ENCODE assay signal across 8 cellular contexts in genomic region chr17:38676706-38677504, GRCh38. TPM values are rescaled to one million over a fixed set of nuclear protein-coding genes. Genes with fewer than 3 reads are reported as not detected.
DNase-seq lines count a peak whose midpoint lies in the region; ATAC-seq, FAIRE-seq and TF ChIP-seq lines count a peak whose summit lies in the region.

No MANE protein-coding gene starts in this region.

- H3K36me3 Mint-ChIP-seq in activated naive CD8-positive, alpha-beta T cell treated with anti-CD3 and anti-CD28 coated beads, Interleukin-2, amount 10 ng/mL, durations not matched to agents 7 days and 5 days = no peaks in the 10 kb centered on the region
- H3K36me3 Mint-ChIP-seq in progenitor cell of endocrine pancreas (ENCODE audit: insufficient read depth) = no peaks in the 10 kb centered on the region

- WGBS in upper lobe of left lung, 2 donors = 12 to 15% methylated on average over 8 to 9 of the region's 9 CpGs

- no peak for TF ChIP-seq POLR2A in upper lobe of left lung (IDR thresholded peaks at IDR 0.05)

- H3K4me3 ChIP-seq in upper lobe of left lung = no peak overlapping the region

- no peaks in the 10 kb centered on the region for H3K36me3 ChIP-seq in upper lobe of left lung

- TF ChIP-seq CTCF in progenitor cell of endocrine pancreas (IDR thresholded peaks at IDR 0.05; ENCODE audit: unreplicated experiment) (peak; percentile 85), upper lobe of left lung (IDR thresholded peaks at IDR 0.05) (peak; percentile 96 to 98 (median 97))

- peak overlapping the region in 1 of 4 donors; percentile 55 for H3K27ac ChIP-seq in upper lobe of left lung

- peaks cover 8% of the 10 kb centered on the region for H3K27me3 Mint-ChIP-seq in activated naive CD8-positive, alpha-beta T cell treated with anti-CD3 and anti-CD28 coated beads, Interleukin-2, amount 10 ng/mL, durations not matched to agents 7 days and 5 days
- H3K27me3 Mint-ChIP-seq in progenitor cell of endocrine pancreas = peaks cover 29% of the 10 kb centered on the region

- H3K27me3 ChIP-seq in upper lobe of left lung = peaks cover 4 to 31% (median 19%) of the 10 kb centered on the region in 4 donors

- TF ChIP-seq EP300 in upper lobe of left lung (IDR thresholded peaks at IDR 0.05) = peak in 1 of 4 donors; percentile 55

- peak; percentile 38 for ATAC-seq in activated naive CD8-positive, alpha-beta T cell treated with anti-CD3 and anti-CD28 coated beads, Interleukin-2, amount 10 ng/mL, durations not matched to agents 7 days and 5 days (ENCODE audit: low read depth)
- ATAC-seq in Right ventricle myocardium superior (ENCODE audit: poor library complexity) (peak; percentile 81), upper lobe of left lung (ENCODE audit: low FRiP score in 2 of 2) (peak; percentile 85 to 92)

- H3K9me3 ChIP-seq in upper lobe of left lung = no peaks in the 10 kb centered on the region

- peak overlapping the region; percentile 58 for H3K27ac Mint-ChIP-seq in activated naive CD8-positive, alpha-beta T cell treated with anti-CD3 and anti-CD28 coated beads, Interleukin-2, amount 10 ng/mL, durations not matched to agents 7 days and 5 days
- H3K27ac Mint-ChIP-seq in progenitor cell of endocrine pancreas = peak overlapping the region; percentile 15

- intact Hi-C loops in Right ventricle myocardium superior (cut with DNase I) = loop anchor here (2.0 kb wide), 1 partner anchor 60 kb away; no protein-coding TSS in a partner anchor

- no peak overlapping the region for H3K4me3 Mint-ChIP-seq in activated naive CD8-positive, alpha-beta T cell treated with anti-CD3 and anti-CD28 coated beads, Interleukin-2, amount 10 ng/mL, durations not matched to agents 7 days and 5 days
- no peak overlapping the region for H3K4me3 Mint-ChIP-seq in progenitor cell of endocrine pancreas (ENCODE audit: low read depth)

- H3K9me3 Mint-ChIP-seq in activated naive CD8-positive, alpha-beta T cell treated with anti-CD3 and anti-CD28 coated beads, Interleukin-2, amount 10 ng/mL, durations not matched to agents 7 days and 5 days = no peaks in the 10 kb centered on the region
- no peaks in the 10 kb centered on the region for H3K9me3 Mint-ChIP-seq in progenitor cell of endocrine pancreas (ENCODE audit: low read depth)

- POLR2A ChIA-PET in activated naive CD8-positive, alpha-beta T cell treated with anti-CD3 and anti-CD28 coated beads, Interleukin-2, amount 10 ng/mL, durations not matched to agents 7 days and 5 days (lab: Charles Lee) = interaction anchor here (1.1 to 4.8 kb wide), 7 partner anchors 25 to 59 kb away, joined by 3 to 44 read pairs (median 12); partner anchors contain the start of genes CISD3 and MLLT6

- peaks cover 28 to 41% (median 32%) of the 10 kb centered on the region in 4 donors for H3K4me1 ChIP-seq in upper lobe of left lung

- FAIRE-seq in GM18507 (lab: Jason Lieb, UNC) = no peak

- DNase-seq in A172 (ENCODE audit: low spot score) = peak; percentile 88
- peak; percentile 73 for DNase-seq in GM18507 (ENCODE audit: extremely low spot score, insufficient read length, low read depth)
- DNase-seq in NCI-H1417 treated with DMSO at 0.1 percent for 48 hours (lab: John Stamatoyannopoulos, UW) = peak; percentile 33
- peak; percentile 59 to 83 for DNase-seq in SW 1271 (lab: John Stamatoyannopoulos, UW)
- DNase-seq in activated naive CD8-positive, alpha-beta T cell treated with anti-CD3 and anti-CD28 coated beads, Interleukin-2, amount 10 ng/mL, durations not matched to agents 7 days and 5 days = peak; percentile 84
- DNase-seq in Right ventricle myocardium superior = peak; percentile 90
- DNase-seq in progenitor cell of endocrine pancreas (ENCODE audit: low spot score, unreplicated experiment) = peak; percentile 66
- DNase-seq in upper lobe of left lung = peak in 1 of 2 donors; percentile 89

- H3K4me1 Mint-ChIP-seq in activated naive CD8-positive, alpha-beta T cell treated with anti-CD3 and anti-CD28 coated beads, Interleukin-2, amount 10 ng/mL, durations not matched to agents 7 days and 5 days = peaks cover 27% of the 10 kb centered on the region
- peaks cover 7% of the 10 kb centered on the region for H3K4me1 Mint-ChIP-seq in progenitor cell of endocrine pancreas (ENCODE audit: low read depth)

RNA-seq across cellular contexts. Expression of gene EPOP, which starts 2.1 kb away (rescaled TPM):
- total RNA-seq in A172 (2014; rRNA removed; shearing (Covaris generic)) = 3.0 and 3.7 TPM in 2 replicates
- total RNA-seq in activated naive CD8-positive, alpha-beta T cell treated with anti-CD3 and anti-CD28 coated beads, Interleukin-2, amount 10 ng/mL, durations not matched to agents 7 days and 5 days = 1 to 10 TPM; 7.2 TPM
- total RNA-seq in Right ventricle myocardium superior (0.46 TPM), progenitor cell of endocrine pancreas (8.2 and 10.0 TPM in 2 replicates), upper lobe of left lung (1 to 10 TPM; 1.1 to 2.3 (median 1.8) TPM)

RNA-seq across cellular contexts. Expression of gene MLLT6, which starts 28.2 kb away (rescaled TPM):
- total RNA-seq in A172 (2014; rRNA removed; shearing (Covaris generic)) = 17.4 and 21.4 TPM in 2 replicates
- total RNA-seq in activated naive CD8-positive, alpha-beta T cell treated with anti-CD3 and anti-CD28 coated beads, Interleukin-2, amount 10 ng/mL, durations not matched to agents 7 days and 5 days = 100 to 1,000 TPM; 333 to 343 TPM
- 71.9 TPM for total RNA-seq in Right ventricle myocardium superior
- 147 and 155 TPM in 2 replicates for total RNA-seq in progenitor cell of endocrine pancreas
- 100 to 1,000 TPM in 4 of 6 donors, 10 to 100 TPM in 2; 69.2 to 305 (median 122) TPM for total RNA-seq in upper lobe of left lung

RNA-seq across cellular contexts. Expression of gene CISD3, which starts 53.2 kb away (rescaled TPM):
- 7.5 and 12.4 TPM in 2 replicates for total RNA-seq in A172 (2014; rRNA removed; shearing (Covaris generic))
- total RNA-seq in activated naive CD8-positive, alpha-beta T cell treated with anti-CD3 and anti-CD28 coated beads, Interleukin-2, amount 10 ng/mL, durations not matched to agents 7 days and 5 days = 10 to 100 TPM; 30.4 to 37.3 TPM
- total RNA-seq in Right ventricle myocardium superior = 82.5 TPM
- 5.1 and 5.9 TPM in 2 replicates for total RNA-seq in progenitor cell of endocrine pancreas
- 10 to 100 TPM in 4 of 6 donors, 1 to 10 TPM in 2; 6.3 to 49.7 (median 15.9) TPM for total RNA-seq in upper lobe of left lung

Comparison
In these comparisons a context has a peak if more than half of its experiments do, and no peak if none do; other contexts are left out.
1. ATAC-seq: peak in every context shown above with its lines; median percentile 88 in upper lobe of left lung; 81 in Right ventricle myocardium superior; 38 in activated naive CD8-positive, alpha-beta T cell treated with anti-CD3 and anti-CD28 coated beads, Interleukin-2, amount 10 ng/mL, durations not matched to agents 7 days and 5 days.